In genomic region chr1:211739671-211740411, GRCh38 we compare ENCODE assay signal across 10 cellular contexts.
A peak's percentile ranks its signal among the peaks of the same experiment; 100 is the strongest.
DNase-seq lines count a peak whose midpoint lies in the region; ATAC-seq and TF ChIP-seq lines count a peak whose summit lies in the region.
"Had no signal": no experiment of that assay in that cellular context is flagged by ENCODE, and none has a peak within 500 bp of the region (broad histone marks: within the 10 kb centered on the region; RNA-seq: fewer than 3 reads in every experiment).

No MANE protein-coding gene starts in this region.

- no peak overlapping the region for H3K4me3 Mint-ChIP-seq in GM23338

- H3K27ac Mint-ChIP-seq in GM23338, result no peak overlapping the region

- in situ Hi-C loops in KBM-7 (cut with MboI; ENCODE audit: low pct_unique_long_range_greater_than_20kb, low sequenced_read_pairs), result no loop called here

- H3K36me3 Mint-ChIP-seq in GM23338 (ENCODE audit: low read depth), result no peaks in the 10 kb centered on the region

- ATAC-seq in GM21447 (IDR thresholded peaks at IDR 0.05; ENCODE audit: unreplicated experiment) (peak; percentile 61), GM23338 (no peak)

- H3K4me1 ChIP-seq in osteoblast (ENCODE audit: insufficient read depth, low read length) (peaks cover 18% of the 10 kb centered on the region), GM23338 (ENCODE audit: insufficient read depth) (no peaks in the 10 kb centered on the region)

- TF ChIP-seq CTCF in dorsolateral prefrontal cortex (IDR thresholded peaks at IDR 0.05 in 54 of 56, conservative IDR thresholded peaks at IDR 0.05 in 2 of 56; ENCODE audit: low read depth in 1 of 56, partially characterized antibody in 56 of 56), result no peak
- TF ChIP-seq CTCF in osteoblast (IDR thresholded peaks at IDR 0.05; ENCODE audit: extremely low read depth, low read depth, low read length), result no peak
- TF ChIP-seq CTCF in GM23338 (conservative IDR thresholded peaks at IDR 0.05; ENCODE audit: low read depth in 2 of 2), result no peak

- intact Hi-C loops in dorsolateral prefrontal cortex (cut with DNase I), result loop anchor here in 1 of 2 donors (5.0 kb wide), 2 partner anchors 38 to 47 kb away; no protein-coding TSS in a partner anchor

- H3K9me3 Mint-ChIP-seq in GM23338, result no peaks in the 10 kb centered on the region

- H3K36me3 ChIP-seq in osteoblast (ENCODE audit: insufficient read depth, low read length), result no peaks in the 10 kb centered on the region
- H3K36me3 ChIP-seq in GM23338 (ENCODE audit: insufficient read depth), result no peaks in the 10 kb centered on the region

- peaks cover 17% of the 10 kb centered on the region for H3K4me1 Mint-ChIP-seq in GM23338

- peak overlapping the region; percentile 41 to 100 (median 97) for H3K27ac ChIP-seq in dorsolateral prefrontal cortex
- H3K27ac ChIP-seq in osteoblast (ENCODE audit: low read depth, low read length), result no peak overlapping the region
- no peak overlapping the region for H3K27ac ChIP-seq in GM23338 (ENCODE audit: low read depth)

- H3K4me3 ChIP-seq in dorsolateral prefrontal cortex (no peak overlapping the region), osteoblast (ENCODE audit: insufficient read depth, low read length) (no peak overlapping the region), GM23338 (no peak overlapping the region)

- H2AFZ ChIP-seq in osteoblast (ENCODE audit: low read length) (no peak overlapping the region), GM23338 (no peak overlapping the region)

- no peaks in the 10 kb centered on the region for H3F3A ChIP-seq in GM23338 (replicated peaks; ENCODE audit: low read depth)

- no peaks in the 10 kb centered on the region for H3K9me2 ChIP-seq in GM23338 (ENCODE audit: insufficient read depth)

- H3K79me2 ChIP-seq in osteoblast (ENCODE audit: insufficient read depth, low read length) (no peaks in the 10 kb centered on the region), GM23338 (replicated peaks; ENCODE audit: insufficient read depth) (no peaks in the 10 kb centered on the region)

- H4K20me1 ChIP-seq in osteoblast (ENCODE audit: insufficient read depth, low read length) (no peaks in the 10 kb centered on the region), GM23338 (replicated peaks; ENCODE audit: insufficient read depth) (no peaks in the 10 kb centered on the region)

- no peak overlapping the region for H3K4me2 ChIP-seq in osteoblast (ENCODE audit: insufficient read depth, low read length)
- no peak overlapping the region for H3K4me2 ChIP-seq in GM23338

- H3K27me3 Mint-ChIP-seq in GM23338 (ENCODE audit: insufficient read depth, low read depth, poor library complexity), result peaks cover 2% of the 10 kb centered on the region

- DNase-seq in NCI-H510A treated with DMSO at 0.1 percent for 48 hours (lab: John Stamatoyannopoulos, UW), result peak; percentile 57
- DNase-seq in NCI-H510A (lab: John Stamatoyannopoulos, UW), result no peak
- peak; percentile 18 for DNase-seq in KBM-7
- DNase-seq in dorsolateral prefrontal cortex, result no peak
- no peak for DNase-seq in activated gamma-delta T cell (lab: John Stamatoyannopoulos, UW)
- DNase-seq in osteoblast (ENCODE audit: insufficient read length, low spot score, missing footprints), result no peak
- no peak for DNase-seq in GM23338 (ENCODE audit: low spot score)
- DNase-seq: 8988T, mesenchymal stem cell had no signal

- H3K9me3 ChIP-seq in osteoblast (ENCODE audit: low read depth, low read length), result no peaks in the 10 kb centered on the region

- H3K27me3 ChIP-seq in dorsolateral prefrontal cortex (no peaks in the 10 kb centered on the region), osteoblast (ENCODE audit: insufficient read depth, low read length) (no peaks in the 10 kb centered on the region), GM23338 (ENCODE audit: insufficient read depth) (no peaks in the 10 kb centered on the region)

TF ChIP-seq in GM23338, 12 proteins besides CTCF, POLR2A, EP300 and RAD21 (continues in another document):
- TF ChIP-seq STAT1 (IDR thresholded peaks at IDR 0.05; ENCODE audit: unreplicated experiment) (no peak), ZNF462 (CRISPR knock-in tag; IDR thresholded peaks at IDR 0.05) (no peak), ZNF331 (CRISPR knock-in tag; IDR thresholded peaks at IDR 0.05; ENCODE audit: low read depth) (no peak), EZH2 (IDR thresholded peaks at IDR 0.05; ENCODE audit: low read depth, unreplicated experiment) (no peak), ZNF114 (CRISPR knock-in tag; IDR thresholded peaks at IDR 0.05) (no peak), NANOG (IDR thresholded peaks at IDR 0.05; ENCODE audit: borderline replicate concordance) (no peak), CREB1 (CRISPR knock-in tag; IDR thresholded peaks at IDR 0.05; ENCODE audit: low read depth) (no peak)

Comparison
In these comparisons a context has a peak if more than half of its experiments do, and no peak if none do; other contexts are left out.
1. DNase-seq: peak in NCI-H510A treated with DMSO at 0.1 percent for 48 hours (single experiment) and KBM-7 (single experiment); none in NCI-H510A (single experiment), dorsolateral prefrontal cortex (0 of 10), activated gamma-delta T cell (single experiment), osteoblast (single experiment) and GM23338 (single experiment).
2. H3K27ac ChIP-seq: peak in dorsolateral prefrontal cortex (59 of 59); none in osteoblast (single experiment) and GM23338 (single experiment).